In the genomic region with DNA sequence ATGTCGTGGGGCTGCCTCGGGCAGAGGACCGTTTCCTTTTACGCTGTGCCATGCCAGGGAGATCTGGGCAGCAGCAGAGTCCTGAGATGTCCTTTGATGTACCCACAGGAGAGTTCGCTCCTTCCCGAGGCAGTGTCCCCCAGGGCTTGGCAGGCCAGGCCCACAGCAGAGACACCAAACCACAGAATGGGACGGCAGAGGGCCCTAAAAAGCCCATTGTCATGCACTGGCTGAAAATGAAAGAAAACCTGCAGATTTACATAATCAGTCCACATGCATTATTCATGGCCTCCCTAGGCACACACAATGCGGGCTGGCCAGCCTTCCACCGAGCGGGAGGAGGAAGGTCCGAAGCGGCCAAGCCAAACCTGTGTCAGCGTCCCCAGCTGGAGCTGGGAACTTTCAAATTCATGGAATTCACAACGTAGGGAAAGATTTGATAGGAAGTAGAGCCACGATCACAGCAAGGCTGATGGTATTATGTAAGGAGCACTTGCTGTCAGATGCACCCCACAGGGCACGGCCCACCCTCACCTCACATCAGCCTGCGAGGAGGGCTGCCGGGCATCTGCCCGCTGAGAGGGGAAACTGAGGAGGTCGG, we compare ENCODE assay signal across 8 cellular contexts. TPM values are rescaled to one million over a fixed set of nuclear protein-coding genes. Genes with fewer than 3 reads are reported as not detected.
DNase-seq lines count a peak whose midpoint lies in the region; ATAC-seq and TF ChIP-seq lines count a peak whose summit lies in the region.

No MANE protein-coding gene starts in this region.

- H3K27ac ChIP-seq in dorsolateral prefrontal cortex, result peak overlapping the region in 49 of 59 donors; percentile 14 to 80 (median 63)
- no peak overlapping the region for H3K27ac ChIP-seq in right atrium auricular region

- ATAC-seq in GM18861 (IDR thresholded peaks at IDR 0.05; ENCODE audit: unreplicated experiment) (peak; percentile 62), HG03457 (IDR thresholded peaks at IDR 0.05; ENCODE audit: unreplicated experiment) (peak; percentile 48), omental fat pad (ENCODE audit: low FRiP score) (no peak)

- intact Hi-C loops in dorsolateral prefrontal cortex (cut with DNase I), result loop anchor here in 1 of 2 donors (5.0 kb wide), 2 partner anchors 33 to 57 kb away; no protein-coding TSS in a partner anchor

- no peaks in the 10 kb centered on the region for H3K9me3 ChIP-seq in right atrium auricular region

- no peaks in the 10 kb centered on the region for H3K36me3 ChIP-seq in right atrium auricular region

- peak in 37 of 56 donors; percentile 8 to 61 (median 30) for TF ChIP-seq CTCF in dorsolateral prefrontal cortex (IDR thresholded peaks at IDR 0.05 in 54 of 56, conservative IDR thresholded peaks at IDR 0.05 in 2 of 56; ENCODE audit: low read depth in 1 of 56, partially characterized antibody in 56 of 56)
- no peak for TF ChIP-seq CTCF in omental fat pad (IDR thresholded peaks at IDR 0.05)
- no peak for TF ChIP-seq CTCF in right atrium auricular region (IDR thresholded peaks at IDR 0.05)

- H3K4me3 ChIP-seq in dorsolateral prefrontal cortex, result peak overlapping the region in 58 of 59 donors; percentile 0 to 67 (median 38)
- no peak overlapping the region for H3K4me3 ChIP-seq in right atrium auricular region

- H3K27me3 ChIP-seq in dorsolateral prefrontal cortex (peaks cover 0 to 2% (median 0%) of the 10 kb centered on the region in 45 donors), right atrium auricular region (no peaks in the 10 kb centered on the region)

- DNase-seq in dorsolateral prefrontal cortex, result peak; percentile 38 to 79 (median 60)
- DNase-seq in occipital lobe (lab: John Stamatoyannopoulos, UW), result peak; percentile 69
- DNase-seq in omental fat pad (ENCODE audit: low spot score), result no peak
- no peak for DNase-seq in right atrium auricular region (ENCODE audit: low spot score)
- DNase-seq in NCI-H2196 treated with DMSO at 0.1 percent for 48 hours (lab: John Stamatoyannopoulos, UW; ENCODE audit: unreplicated experiment), result no peak
- no peak for DNase-seq in NK-92 (lab: John Stamatoyannopoulos, UW; ENCODE audit: unreplicated experiment)

- H3K4me1 ChIP-seq in right atrium auricular region, result peaks cover 0 to 9% of the 10 kb centered on the region in 2 donors

RNA-seq across cellular contexts. Expression of gene EFHD2, which starts 25.3 kb away (rescaled TPM):
- total RNA-seq in dorsolateral prefrontal cortex (100 to 1,000 TPM in 72 of 120 experiments, 10 to 100 TPM in 48; 54.8 to 180 (median 104) TPM), occipital lobe (8.3 TPM), omental fat pad (100 to 1,000 TPM in 1 of 4 donors, 10 to 100 TPM in 3; 35.6 to 120 (median 54.4) TPM), right atrium auricular region (10 to 100 TPM; 13.7 to 23.9 TPM)

RNA-seq across cellular contexts. Expression of gene CTRC, which starts 53.8 kb away (rescaled TPM):
- total RNA-seq in dorsolateral prefrontal cortex (1 to 10 TPM in 25 of 120 experiments, under 1 TPM in 39, not detected in 56; 0.13 to 3.3 (median 0.86) TPM), occipital lobe (not detected), omental fat pad (under 1 TPM in 2 of 4 donors, not detected in 2; 0.36 to 0.74 TPM), right atrium auricular region (not detected)

Comparison
In these comparisons a context has a peak if more than half of its experiments do, and no peak if none do; other contexts are left out.
1. DNase-seq: peak in dorsolateral prefrontal cortex (10 of 10) and occipital lobe (single experiment); none in omental fat pad (single experiment), right atrium auricular region (single experiment), NCI-H2196 treated with DMSO at 0.1 percent for 48 hours (single experiment) and NK-92 (single experiment).
2. H3K27ac ChIP-seq: peak in dorsolateral prefrontal cortex (49 of 59); none in right atrium auricular region (0 of 2).
3. H3K4me3 ChIP-seq: peak in dorsolateral prefrontal cortex (58 of 59); none in right atrium auricular region (0 of 2).
4. CTCF ChIP-seq: peak in dorsolateral prefrontal cortex (37 of 56); none in omental fat pad (0 of 3) and right atrium auricular region (0 of 2).